Comparison of ENCODE assay signal across 21 cellular contexts in genomic region chr18:58269931-58270330, GRCh38.
DNase-seq lines count a peak whose midpoint lies in the region; ATAC-seq and TF ChIP-seq lines count a peak whose summit lies in the region.
"Had no signal": no experiment of that assay in that cellular context is flagged by ENCODE, and none has a peak within 500 bp of the region (broad histone marks: within the 10 kb centered on the region; RNA-seq: fewer than 3 reads in every experiment).

No MANE protein-coding gene starts in this region.

- H3K4me1 ChIP-seq in body of pancreas (peaks cover 57% of the 10 kb centered on the region), lower lobe of right lung (peaks cover 35% of the 10 kb centered on the region), upper lobe of right lung (peaks cover 13% of the 10 kb centered on the region), Peyer's patch (no peaks in the 10 kb centered on the region)
- H3K4me1 ChIP-seq: testis had no signal

- no peak overlapping the region for H3K4me3 Mint-ChIP-seq in CD14-positive monocyte
- H3K4me3 Mint-ChIP-seq: CD4-positive, alpha-beta memory T cell; GM23338; naive thymus-derived CD8-positive, alpha-beta T cell had no signal

- no peaks in the 10 kb centered on the region for H3K4me1 Mint-ChIP-seq in CD14-positive monocyte

- no peak overlapping the region for H3K27ac Mint-ChIP-seq in CD14-positive monocyte
- H3K27ac Mint-ChIP-seq: CD4-positive, alpha-beta memory T cell; GM23338; naive thymus-derived CD8-positive, alpha-beta T cell had no signal

- WGBS in body of pancreas, 2 donors = 15 to 33% methylated on average over 5 of the region's 5 CpGs

- peaks cover 0 to 5% (median 0%) of the 10 kb centered on the region in 7 donors for H3K9me3 Mint-ChIP-seq in CD14-positive monocyte
- H3K9me3 Mint-ChIP-seq: GM23338 had no signal

- no peaks in the 10 kb centered on the region for H3K27me3 ChIP-seq in body of pancreas
- H3K27me3 ChIP-seq in lower lobe of right lung (ENCODE audit: low read depth) = no peaks in the 10 kb centered on the region
- H3K27me3 ChIP-seq in upper lobe of right lung = no peaks in the 10 kb centered on the region
- no peaks in the 10 kb centered on the region for H3K27me3 ChIP-seq in Peyer's patch
- H3K27me3 ChIP-seq: SJSA1, testis had no signal

- ATAC-seq in body of pancreas = peak; percentile 93
- ATAC-seq in lower lobe of right lung = peak; percentile 88 to 90
- peak; percentile 83 for ATAC-seq in upper lobe of right lung
- ATAC-seq in HG03460 (IDR thresholded peaks at IDR 0.05; ENCODE audit: unreplicated experiment) = no peak
- ATAC-seq: GM23338; HepG2; naive thymus-derived CD8-positive, alpha-beta T cell had no signal

- H3K36me3 ChIP-seq in body of pancreas (replicated peaks in 1 of 2; ENCODE audit: insufficient read depth in 1 of 2, low read depth in 2 of 2) (no peaks in the 10 kb centered on the region), lower lobe of right lung (no peaks in the 10 kb centered on the region), upper lobe of right lung (no peaks in the 10 kb centered on the region), Peyer's patch (peaks cover 0 to 4% (median 0%) of the 10 kb centered on the region in 3 donors)

- intact Hi-C loops in body of pancreas (cut with DNase I) = no loop called here
- intact Hi-C loops in lower lobe of right lung (cut with DNase I) = no loop called here
- intact Hi-C loops in upper lobe of right lung (cut with DNase I) = no loop called here
- intact Hi-C loops in CD14-positive monocyte (cut with micrococcal nuclease) = no loop called here

- TF ChIP-seq POLR2A in body of pancreas (IDR thresholded peaks at IDR 0.05) = no peak
- TF ChIP-seq POLR2A in Peyer's patch (IDR thresholded peaks at IDR 0.05) = no peak

- TF ChIP-seq CTCF in body of pancreas (IDR thresholded peaks at IDR 0.05) (peak in 1 of 7 experiments; percentile 5), lower lobe of right lung (IDR thresholded peaks at IDR 0.05) (no peak), upper lobe of right lung (IDR thresholded peaks at IDR 0.05) (no peak), CD14-positive monocyte (IDR thresholded peaks at IDR 0.05) (no peak), Peyer's patch (IDR thresholded peaks at IDR 0.05) (no peak)

- peak; percentile 32 for DNase-seq in SIG-M5 treated with dmso at 0.1 percent for 504 hours (lab: John Stamatoyannopoulos, UW; ENCODE audit: unreplicated experiment)
- DNase-seq in SIG-M5 (lab: John Stamatoyannopoulos, UW) = no peak
- peak; percentile 57 to 81 (median 60) for DNase-seq in body of pancreas
- no peak for DNase-seq in lower lobe of right lung
- DNase-seq in upper lobe of right lung = no peak
- DNase-seq in CD14-positive monocyte (ENCODE audit: low spot score) = no peak
- no peak for DNase-seq in Peyer's patch
- DNase-seq: activated CD4-positive, CD25-positive, alpha-beta regulatory T cell treated with anti-CD3 and anti-CD28 coated beads, Interleukin-2, amount 50 U/mL, for 72 hours; activated naive CD4-positive, alpha-beta T cell; CD4-positive, alpha-beta memory T cell; hippocampal formation; left colon; MV-4-11; naive thymus-derived CD8-positive, alpha-beta T cell; NCI-H2171; T-helper 9 cell; testis had no signal

- no peaks in the 10 kb centered on the region for H3K27me3 Mint-ChIP-seq in CD14-positive monocyte (ENCODE audit: low read depth in 3 of 3)

- H3K27ac ChIP-seq in body of pancreas (peak overlapping the region; percentile 75 to 90 (median 83)), lower lobe of right lung (peak overlapping the region; percentile 67), upper lobe of right lung (peak overlapping the region; percentile 53), Peyer's patch (no peak overlapping the region)
- H3K27ac ChIP-seq: SJSA1, testis had no signal

- H3K4me3 ChIP-seq in body of pancreas = no peak overlapping the region
- H3K4me3 ChIP-seq in lower lobe of right lung = no peak overlapping the region
- H3K4me3 ChIP-seq in upper lobe of right lung = no peak overlapping the region
- no peak overlapping the region for H3K4me3 ChIP-seq in Peyer's patch
- H3K4me3 ChIP-seq: GM23338, SJSA1, testis had no signal

- H3K9me3 ChIP-seq in body of pancreas = no peaks in the 10 kb centered on the region
- no peaks in the 10 kb centered on the region for H3K9me3 ChIP-seq in lower lobe of right lung
- H3K9me3 ChIP-seq in upper lobe of right lung = no peaks in the 10 kb centered on the region
- no peaks in the 10 kb centered on the region for H3K9me3 ChIP-seq in Peyer's patch
- H3K9me3 ChIP-seq: SJSA1, testis had no signal

- H3K36me3 Mint-ChIP-seq in CD14-positive monocyte = no peaks in the 10 kb centered on the region
- H3K36me3 Mint-ChIP-seq: CD4-positive, alpha-beta memory T cell had no signal

Comparison
In these comparisons a context has a peak if more than half of its experiments do, and no peak if none do; other contexts are left out.
1. DNase-seq: peak in SIG-M5 treated with dmso at 0.1 percent for 504 hours (single experiment) and body of pancreas (4 of 4); none in SIG-M5 (single experiment), lower lobe of right lung (single experiment), upper lobe of right lung (single experiment), CD14-positive monocyte (single experiment) and Peyer's patch (0 of 3).
2. H3K27ac ChIP-seq: peak in body of pancreas (4 of 4), lower lobe of right lung (single experiment) and upper lobe of right lung (single experiment); none in Peyer's patch (0 of 4).